In the genomic region with DNA sequence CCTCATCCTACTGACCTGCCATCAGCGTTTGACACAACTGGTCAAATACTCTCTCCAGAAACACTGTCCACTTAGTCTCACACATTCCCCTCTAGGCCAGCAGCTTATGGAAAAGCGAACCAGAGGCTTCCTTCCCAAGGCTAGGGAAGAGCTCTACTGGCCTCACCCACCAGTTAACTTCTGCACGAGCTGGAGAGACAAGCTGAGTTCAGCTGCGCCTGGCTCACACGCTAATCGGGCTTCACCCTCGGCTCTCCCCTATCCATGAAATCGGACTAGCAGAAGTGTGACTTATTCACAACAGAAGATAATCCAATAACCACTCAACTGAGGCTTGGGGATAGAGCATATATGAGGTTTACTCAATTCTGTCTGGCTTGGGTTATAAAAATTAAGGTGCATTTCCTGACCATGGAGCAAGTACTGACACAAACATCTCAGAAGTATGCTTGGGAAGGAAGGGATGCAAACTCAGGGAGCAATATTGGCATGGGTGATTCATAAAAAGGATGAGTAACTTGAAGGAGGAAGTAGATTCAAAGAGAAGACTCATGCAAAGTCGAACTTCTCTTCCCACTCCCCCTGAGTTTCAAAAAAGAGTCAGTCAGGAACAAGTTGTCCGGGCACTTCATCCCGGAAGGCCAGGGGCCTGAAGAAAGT, we compare ENCODE assay signal across 14 cellular contexts.
DNase-seq lines count a peak whose midpoint lies in the region; ATAC-seq, FAIRE-seq and TF ChIP-seq lines count a peak whose summit lies in the region.
"Had no signal": no experiment of that assay in that cellular context is flagged by ENCODE, and none has a peak within 500 bp of the region (broad histone marks: within the 10 kb centered on the region; RNA-seq: fewer than 3 reads in every experiment).

No MANE protein-coding gene starts in this region.

- H2BK20ac ChIP-seq in IMR-90 (ENCODE audit: low read depth, low read length), result peak overlapping the region; percentile 95

- H3K9me3 ChIP-seq in AG04450 (ENCODE audit: control insufficient read depth, insufficient read depth, low read length), result peaks cover 2% of the 10 kb centered on the region; the same call in 1 of the 2 replicates
- H3K9me3 ChIP-seq in IMR-90 (ENCODE audit: control insufficient read depth, insufficient read depth, low read length), result no peaks in the 10 kb centered on the region
- H3K9me3 ChIP-seq in adipocyte (ENCODE audit: control insufficient read depth, low read length), result no peaks in the 10 kb centered on the region
- no peaks in the 10 kb centered on the region for H3K9me3 ChIP-seq in kidney (ENCODE audit: control insufficient read depth in 1 of 2, low read length in 2 of 2)
- H3K9me3 ChIP-seq: Peyer's patch had no signal

- no peaks in the 10 kb centered on the region for H3K9me3 Mint-ChIP-seq in natural killer cell
- H3K9me3 Mint-ChIP-seq: stimulated activated naive CD8-positive, alpha-beta T cell treated with anti-CD3 and anti-CD28 coated beads, Interleukin-15, Interleukin-2, amounts not matched to agents 100 ng/mL and 50 ng/mL, for 24 hours had no signal

- peak overlapping the region; percentile 70 for H4K91ac ChIP-seq in IMR-90 (ENCODE audit: insufficient read depth, low read depth, low read length)

- in situ Hi-C loops in IMR-90 (cut with MboI; ENCODE audit: low sequenced_read_pairs), result no loop called here

- POLR2A ChIA-PET in AG04450 (lab: Yijun Ruan, JAX) (no interaction called here), IMR-90 (lab: Charles Lee; ENCODE audit: unreplicated experiment) (no interaction called here), GM10248 (lab: Yijun Ruan, JAX) (interaction anchor here (0.6 kb wide), 1 partner anchor 717 kb away, joined by 3 read pairs; no protein-coding TSS in a partner anchor)

- H3K27ac Mint-ChIP-seq in natural killer cell, result no peak overlapping the region
- H3K27ac Mint-ChIP-seq: stimulated activated naive CD8-positive, alpha-beta T cell treated with anti-CD3 and anti-CD28 coated beads, Interleukin-15, Interleukin-2, amounts not matched to agents 100 ng/mL and 50 ng/mL, for 24 hours had no signal

- no peak for DNase-seq in AG04450 (ENCODE audit: low read depth, low spot score)
- DNase-seq in IMR-90, result peak; percentile 90
- peak; percentile 51 for DNase-seq in adipocyte (ENCODE audit: low read depth)
- peak; percentile 25 for DNase-seq in kidney
- DNase-seq in natural killer cell, result no peak
- no peak for DNase-seq in GM10248 (ENCODE audit: extremely low spot score)
- no peak for DNase-seq in iPS-NIHi11 (ENCODE audit: low spot score)
- DNase-seq: islet precursor cell, KBM-7 had no signal

- H3K4me3 ChIP-seq in AG04450 (ENCODE audit: low read depth, low read length), result no peak overlapping the region
- H3K4me3 ChIP-seq in IMR-90 (ENCODE audit: insufficient read depth, low read depth, low read length), result no peak overlapping the region
- H3K4me3 ChIP-seq in adipocyte (ENCODE audit: low read length), result no peak overlapping the region
- H3K4me3 ChIP-seq in kidney (ENCODE audit: low read length in 2 of 2), result no peak overlapping the region
- H3K4me3 ChIP-seq: Peyer's patch, skin epidermis had no signal

- no peaks in the 10 kb centered on the region for H4K20me1 ChIP-seq in IMR-90 (ENCODE audit: insufficient read depth, low read length)

- peak overlapping the region; percentile 96 for H2BK15ac ChIP-seq in IMR-90 (ENCODE audit: low read depth, low read length)

- no peak overlapping the region for H3K4me3 Mint-ChIP-seq in natural killer cell
- H3K4me3 Mint-ChIP-seq: stimulated activated naive CD8-positive, alpha-beta T cell treated with anti-CD3 and anti-CD28 coated beads, Interleukin-15, Interleukin-2, amounts not matched to agents 100 ng/mL and 50 ng/mL, for 24 hours had no signal

- CTCF ChIA-PET in AG04450 (lab: Charles Lee), result interaction anchor here (0.7 to 1.6 kb wide), 3 partner anchors 10 to 526 kb away, joined by 3 to 4 read pairs (median 3); no protein-coding TSS in a partner anchor
- CTCF ChIA-PET in IMR-90 (lab: Yijun Ruan, JAX), result no interaction called here
- CTCF ChIA-PET in GM10248 (lab: Yijun Ruan, JAX), result interaction anchor here (0.7 to 1.8 kb wide), 4 partner anchors 12 to 91 kb away, joined by 3 to 6 read pairs (median 4); no protein-coding TSS in a partner anchor

- H3K27ac ChIP-seq in AG04450 (ENCODE audit: low read depth, low read length), result peak overlapping the region; percentile 68
- peak overlapping the region; percentile 64 for H3K27ac ChIP-seq in IMR-90 (ENCODE audit: insufficient read depth, low read length)
- no peak overlapping the region for H3K27ac ChIP-seq in kidney (ENCODE audit: low read depth in 2 of 2, low read length in 2 of 2)
- H3K27ac ChIP-seq: Peyer's patch had no signal

- peak overlapping the region; percentile 2; the same call in 1 of the 2 replicates for H3K4me2 ChIP-seq in IMR-90 (ENCODE audit: low read depth, low read length)

- peaks cover 13% of the 10 kb centered on the region for H3K9me1 ChIP-seq in IMR-90 (ENCODE audit: insufficient read depth, low read length)

- whole genome bisulfite sequencing in IMR-90 (ENCODE audit: extremely low coverage in 2 of 2, insufficient read length in 1 of 2), 2 experiments, result 100% methylated on average over 2 of the region's 11 CpGs; no CpG with 5 or more reads in 1 of the 2 experiments

- no peaks in the 10 kb centered on the region for H3K27me3 Mint-ChIP-seq in natural killer cell (ENCODE audit: low read depth in 2 of 2)
- H3K27me3 Mint-ChIP-seq: stimulated activated naive CD8-positive, alpha-beta T cell treated with anti-CD3 and anti-CD28 coated beads, Interleukin-15, Interleukin-2, amounts not matched to agents 100 ng/mL and 50 ng/mL, for 24 hours had no signal

- peak overlapping the region; percentile 79 for H2AFZ ChIP-seq in IMR-90 (replicated peaks; ENCODE audit: low read length, poor library complexity)

- dilution Hi-C loops in IMR-90 (cut with HindIII; ENCODE audit: low sequenced_read_pairs, unreplicated experiment), result no loop called here

- peak overlapping the region; percentile 93 for H2AK9ac ChIP-seq in IMR-90 (replicated peaks; ENCODE audit: low read depth, low read length, poor library complexity)

- peak overlapping the region; percentile 99 for H2BK5ac ChIP-seq in IMR-90 (ENCODE audit: low read depth, low read length, poor library complexity, severe bottlenecking)

- H3K56ac ChIP-seq in IMR-90 (ENCODE audit: extremely low read depth, insufficient read depth, low read length), result peak overlapping the region; percentile 48; the same call in 1 of the 2 replicates

- no TSS peak for BruUV-seq in IMR-90 (replicated peaks; lab: Mats Ljungman, UMichigan)

- peak overlapping the region; percentile 40 to 78 for H4K8ac ChIP-seq in IMR-90 (ENCODE audit: low read depth in 2 of 2, low read length in 2 of 2)

- peak overlapping the region; percentile 69 for H3K23ac ChIP-seq in IMR-90 (ENCODE audit: low read depth, low read length)

- H3K4me1 Mint-ChIP-seq in natural killer cell, result peaks cover 22 to 26% of the 10 kb centered on the region in 2 donors

- H3K4ac ChIP-seq in IMR-90 (ENCODE audit: low read depth, low read length), result peak overlapping the region; percentile 90

- H2AK5ac ChIP-seq in IMR-90 (ENCODE audit: low read depth, low read length), result peak overlapping the region; percentile 82

- H3K36me3 Mint-ChIP-seq in natural killer cell, result no peaks in the 10 kb centered on the region

- intact Hi-C loops in IMR-90 (cut with micrococcal nuclease) (loop anchor here (5.0 kb wide), 1 partner anchor 91 kb away; no protein-coding TSS in a partner anchor), kidney (cut with DNase I) (no loop called here), natural killer cell (cut with micrococcal nuclease) (no loop called here)

- FAIRE-seq in kidney (lab: Jason Lieb, UNC), result no peak
- FAIRE-seq: colon had no signal

- TF ChIP-seq POLR2A in IMR-90 (IDR thresholded peaks at IDR 0.05; ENCODE audit: low read depth, low read length), result no peak

- H3K27me3 ChIP-seq in AG04450 (ENCODE audit: control insufficient read depth, insufficient read depth, low read length) (no peaks in the 10 kb centered on the region), IMR-90 (ENCODE audit: control insufficient read depth, insufficient read depth, low read length) (no peaks in the 10 kb centered on the region), adipocyte (replicated peaks; ENCODE audit: control insufficient read depth, insufficient read depth, low read length) (no peaks in the 10 kb centered on the region)
- H3K27me3 ChIP-seq: Peyer's patch had no signal

- TF ChIP-seq RAD21 in IMR-90 (IDR thresholded peaks at IDR 0.05; ENCODE audit: low read length), result no peak

- ATAC-seq in IMR-90 (ENCODE audit: low read depth), result peak; percentile 71
- ATAC-seq in HG02870 (IDR thresholded peaks at IDR 0.05; ENCODE audit: unreplicated experiment), result no peak
- no peak for ATAC-seq in natural killer cell

- H4K5ac ChIP-seq in IMR-90 (ENCODE audit: low read depth, low read length), result peak overlapping the region; percentile 91

- H3K18ac ChIP-seq in IMR-90 (ENCODE audit: low read depth, low read length), result peak overlapping the region; percentile 66

- no peak for TF ChIP-seq CTCF in AG04450 (IDR thresholded peaks at IDR 0.05; ENCODE audit: low read depth, low read length)
- TF ChIP-seq CTCF in IMR-90 (conservative IDR thresholded peaks at IDR 0.05; ENCODE audit: low read depth, low read length), result no peak
- TF ChIP-seq CTCF in kidney (IDR thresholded peaks at IDR 0.05; ENCODE audit: borderline replicate concordance, extremely low read depth, insufficient read depth), result no peak
- TF ChIP-seq CTCF in natural killer cell (IDR thresholded peaks at IDR 0.05), result no peak
- no peak for TF ChIP-seq CTCF in GM10248 (IDR thresholded peaks at IDR 0.05; ENCODE audit: control extremely low read depth, extremely low read depth, low read depth, missing control alignments)

- H3K4me1 ChIP-seq in IMR-90 (ENCODE audit: control insufficient read depth, insufficient read depth, low read length) (peaks cover 20% of the 10 kb centered on the region), adipocyte (ENCODE audit: control insufficient read depth, insufficient read depth, low read length) (peaks cover 39% of the 10 kb centered on the region), kidney (ENCODE audit: control insufficient read depth in 1 of 2, insufficient read depth in 1 of 2, low read depth in 1 of 2, low read length in 2 of 2) (peaks cover 0 to 2% of the 10 kb centered on the region in 2 donors)
- H3K4me1 ChIP-seq: Peyer's patch had no signal

- peak overlapping the region; percentile 94 for H3K14ac ChIP-seq in IMR-90 (replicated peaks; ENCODE audit: low read depth, low read length)

- peak overlapping the region; percentile 96 for H2BK120ac ChIP-seq in IMR-90 (ENCODE audit: low read depth, low read length)

- no peaks in the 10 kb centered on the region for H3K36me3 ChIP-seq in IMR-90 (ENCODE audit: control insufficient read depth, insufficient read depth, low read length)
- peaks cover 4% of the 10 kb centered on the region for H3K36me3 ChIP-seq in adipocyte (ENCODE audit: control insufficient read depth, insufficient read depth, low read length, severe bottlenecking)
- no peaks in the 10 kb centered on the region for H3K36me3 ChIP-seq in kidney (ENCODE audit: control insufficient read depth in 1 of 2, insufficient read depth in 2 of 2, low read length in 2 of 2)
- H3K36me3 ChIP-seq: Peyer's patch had no signal

- H3K79me1 ChIP-seq in IMR-90 (ENCODE audit: low read depth in 1 of 2, low read length in 2 of 2), result peaks cover 30 to 61% of the 10 kb centered on the region in 2 experiments; a peak in 3 of 4 replicates

- H3K9ac ChIP-seq in IMR-90 (ENCODE audit: low read depth, low read length) (0 out of 2 replicates have a peak overlapping the region, but pooled peaks have one; percentile 12), adipocyte (ENCODE audit: low read length) (peak overlapping the region; percentile 45), kidney (ENCODE audit: low read length in 2 of 2) (no peak overlapping the region)

Comparison
In these comparisons a context has a peak if more than half of its experiments do, and no peak if none do; other contexts are left out.
1. DNase-seq: peak in IMR-90 (single experiment), adipocyte (single experiment) and kidney (single experiment); none in AG04450 (single experiment), natural killer cell (single experiment), GM10248 (single experiment) and iPS-NIHi11 (single experiment).
2. H3K27ac ChIP-seq: peak in AG04450 (single experiment) and IMR-90 (single experiment); none in kidney (0 of 2).
3. H3K9ac ChIP-seq: peak in IMR-90 (single experiment) and adipocyte (single experiment); none in kidney (0 of 2).